ENCODE assay signal across 12 cellular contexts in genomic region chr19:3055741-3056453, GRCh38. TPM values are rescaled to one million over a fixed set of nuclear protein-coding genes. Genes with fewer than 3 reads are reported as not detected.
DNase-seq lines count a peak whose midpoint lies in the region; ATAC-seq and TF ChIP-seq lines count a peak whose summit lies in the region.
"Had no signal": no experiment of that assay in that cellular context is flagged by ENCODE, and none has a peak within 500 bp of the region (broad histone marks: within the 10 kb centered on the region; RNA-seq: fewer than 3 reads in every experiment).

No MANE protein-coding gene starts in this region.

- no peaks in the 10 kb centered on the region for H3K9me3 Mint-ChIP-seq in nephron
- H3K9me3 Mint-ChIP-seq: activated naive CD4-positive, alpha-beta T cell treated with anti-CD3 and anti-CD28 coated beads, Interleukin-2, amount 50 U/mL, for 24 hours had no signal

- BruUV-seq in mammary epithelial cell (replicated peaks; lab: Mats Ljungman, UMichigan) = no TSS peak

- DNase-seq in COLO668 (lab: John Stamatoyannopoulos, UW; ENCODE audit: unreplicated experiment) = peak; percentile 69
- DNase-seq in NCI-H2029 (lab: John Stamatoyannopoulos, UW) = peak; percentile 94
- DNase-seq in mammary epithelial cell = peak; percentile 92
- DNase-seq in SW 1271 (lab: John Stamatoyannopoulos, UW) = no peak
- DNase-seq: DND-41 had no signal

- CTCF ChIA-PET in mammary epithelial cell (lab: Charles Lee; ENCODE audit: low non-redundant PET) = no interaction called here

- H3K4me2 ChIP-seq in mammary epithelial cell (ENCODE audit: insufficient read depth, low read depth, low read length) = peak overlapping the region; percentile 85

- no peaks in the 10 kb centered on the region for H4K20me1 ChIP-seq in mammary epithelial cell (ENCODE audit: insufficient read depth, low read length)

- H3K9me3 ChIP-seq in mammary epithelial cell (replicated peaks; ENCODE audit: insufficient read depth, low read length) = no peaks in the 10 kb centered on the region

- H3K4me3 ChIP-seq in mammary epithelial cell (replicated peaks in 1 of 3; ENCODE audit: insufficient read depth in 1 of 3, low read depth in 2 of 3, low read length in 3 of 3) = peak overlapping the region in 2 of 3 experiments; percentile 7 to 29

- TF ChIP-seq CTCF in mammary epithelial cell (conservative IDR thresholded peaks at IDR 0.05 in 1 of 2, IDR thresholded peaks at IDR 0.05 in 1 of 2; ENCODE audit: extremely low read depth in 1 of 2, insufficient read depth in 1 of 2, low read depth in 1 of 2, low read length in 2 of 2) (no peak), nephron (IDR thresholded peaks at IDR 0.05; ENCODE audit: unreplicated experiment in 3 of 3) (no peak)

- dilution Hi-C loops in mammary epithelial cell (cut with HindIII; ENCODE audit: low sequenced_read_pairs) = loop anchor here (5.0 to 10.0 kb wide), 3 partner anchors 46 to 179 kb away; partner anchors contain the start of gene S1PR4

- peaks cover 44% of the 10 kb centered on the region for H3K36me3 Mint-ChIP-seq in nephron (ENCODE audit: low read depth)

- peak overlapping the region; percentile 68 to 84 (median 76) for H3K27ac Mint-ChIP-seq in nephron

- intact Hi-C loops in mammary epithelial cell (cut with micrococcal nuclease) = loop anchor here (1.0 to 5.0 kb wide), 4 partner anchors 21 to 131 kb away; partner anchors contain the start of genes NCLN and TLE6

- H3K27me3 Mint-ChIP-seq in nephron (ENCODE audit: low read depth) = peaks cover 6% of the 10 kb centered on the region
- H3K27me3 Mint-ChIP-seq: activated naive CD4-positive, alpha-beta T cell treated with anti-CD3 and anti-CD28 coated beads, Interleukin-2, amount 50 U/mL, for 24 hours had no signal

- peak overlapping the region; percentile 9 for H3K27ac ChIP-seq in mammary epithelial cell (ENCODE audit: insufficient read depth, low read depth, low read length)
- H3K27ac ChIP-seq: HL-60 had no signal

- peaks cover 43% of the 10 kb centered on the region for H3K4me1 Mint-ChIP-seq in nephron

- no peak overlapping the region for H2AFZ ChIP-seq in mammary epithelial cell (ENCODE audit: low read depth, low read length)

- peak overlapping the region in 2 of 3 experiments; percentile 40 to 79 for H3K4me3 Mint-ChIP-seq in nephron
- H3K4me3 Mint-ChIP-seq: activated naive CD4-positive, alpha-beta T cell treated with anti-CD3 and anti-CD28 coated beads, Interleukin-2, amount 50 U/mL, for 24 hours had no signal

- H3K9ac ChIP-seq in mammary epithelial cell (ENCODE audit: insufficient read depth, low read length) = no peak overlapping the region

- no peaks in the 10 kb centered on the region for H3K27me3 ChIP-seq in mammary epithelial cell (ENCODE audit: insufficient read depth, low read length)

- H3K36me3 ChIP-seq in mammary epithelial cell (ENCODE audit: insufficient read depth, low read length) = no peaks in the 10 kb centered on the region

- H3K4me1 ChIP-seq in mammary epithelial cell (ENCODE audit: insufficient read depth, low read length) = peaks cover 51% of the 10 kb centered on the region

- ATAC-seq in GM21423 (IDR thresholded peaks at IDR 0.05; ENCODE audit: unreplicated experiment) = no peak
- ATAC-seq in HG03280 (IDR thresholded peaks at IDR 0.05; ENCODE audit: unreplicated experiment) = no peak
- no peak for ATAC-seq in HG03095 (IDR thresholded peaks at IDR 0.05; ENCODE audit: unreplicated experiment)
- ATAC-seq: SK-N-SH treated with all-trans-retinoic acid at 6 μM for 48 hours had no signal

- 2% methylated on average over 12 of the region's 31 CpGs for WGBS in mammary epithelial cell (ENCODE audit: low coverage, missing lambda C conversion rate)

- in situ Hi-C loops in mammary epithelial cell (cut with MboI; ENCODE audit: low sequenced_read_pairs in 2 of 2) = no loop called here

- peaks cover 28% of the 10 kb centered on the region for H3K79me2 ChIP-seq in mammary epithelial cell (ENCODE audit: insufficient read depth, low read length)

RNA-seq across cellular contexts. Expression of gene TLE5, which starts 6.4 kb away (rescaled TPM):
- 100 to 1,000 TPM; 348 to 349 TPM for total RNA-seq in mammary epithelial cell
- 370 TPM for polyA plus RNA-seq in mammary epithelial cell
- 319 TPM for polyA minus RNA-seq in mammary epithelial cell

RNA-seq across cellular contexts. Expression of gene TLE2, which starts 26.8 kb away (rescaled TPM):
- 1 to 10 TPM; 4.8 to 7.2 TPM for total RNA-seq in mammary epithelial cell
- polyA plus RNA-seq in mammary epithelial cell = 0.87 TPM
- polyA minus RNA-seq in mammary epithelial cell = 0.78 TPM

RNA-seq across cellular contexts. Expression of gene GNA11, which starts 38.3 kb away (rescaled TPM):
- 10 to 100 TPM; 68.1 to 91.4 TPM for total RNA-seq in mammary epithelial cell
- 67.4 TPM for polyA plus RNA-seq in mammary epithelial cell
- polyA minus RNA-seq in mammary epithelial cell = 86.9 TPM

Comparison
In these comparisons a context has a peak if more than half of its experiments do, and no peak if none do; other contexts are left out.
1. DNase-seq: peak in COLO668 (single experiment), NCI-H2029 (single experiment) and mammary epithelial cell (single experiment); none in SW 1271 (0 of 2).